In genomic region chr6:167237438-167237837, GRCh38 we compare ENCODE assay signal across 26 cellular contexts. TPM values are rescaled to one million over a fixed set of nuclear protein-coding genes. Genes with fewer than 3 reads are reported as not detected.
DNase-seq lines count a peak whose midpoint lies in the region; ATAC-seq and TF ChIP-seq lines count a peak whose summit lies in the region.
"Had no signal": no experiment of that assay in that cellular context is flagged by ENCODE, and none has a peak within 500 bp of the region (broad histone marks: within the 10 kb centered on the region; RNA-seq: fewer than 3 reads in every experiment).

No MANE protein-coding gene starts in this region.

- peak overlapping the region in 4 of 5 experiments; percentile 50 to 96 (median 84) for H3K27ac Mint-ChIP-seq in brain
- H3K27ac Mint-ChIP-seq in type B pancreatic cell, result no peak overlapping the region
- H3K27ac Mint-ChIP-seq: CD4-positive, alpha-beta T cell had no signal

- H3K36me3 ChIP-seq in HUES48 (ENCODE audit: control insufficient read depth, insufficient read depth, low read length) (peaks cover 58% of the 10 kb centered on the region), mesodermal cell (ENCODE audit: control insufficient read depth, insufficient read depth, low read length) (no peaks in the 10 kb centered on the region), osteoblast (ENCODE audit: insufficient read depth, low read length) (no peaks in the 10 kb centered on the region)

- no peaks in the 10 kb centered on the region for H4K20me1 ChIP-seq in osteoblast (ENCODE audit: insufficient read depth, low read length)

- ATAC-seq in GM21381 (IDR thresholded peaks at IDR 0.05; ENCODE audit: unreplicated experiment), result no peak
- ATAC-seq: PC-3 had no signal

- peaks cover 68% of the 10 kb centered on the region for H3K4me1 Mint-ChIP-seq in brain
- H3K4me1 Mint-ChIP-seq in type B pancreatic cell (ENCODE audit: unreplicated experiment), result peaks cover 49% of the 10 kb centered on the region

- H3K27ac ChIP-seq in HUES48 (ENCODE audit: low read depth, low read length) (peak overlapping the region; percentile 7), mesodermal cell (ENCODE audit: low read depth, low read length, severe bottlenecking) (peak overlapping the region; percentile 3), osteoblast (ENCODE audit: low read depth, low read length) (no peak overlapping the region)

- H3K27me3 ChIP-seq in HUES48 (ENCODE audit: control insufficient read depth, insufficient read depth, low read length) (no peaks in the 10 kb centered on the region), osteoblast (ENCODE audit: insufficient read depth, low read length) (no peaks in the 10 kb centered on the region)

- no peaks in the 10 kb centered on the region for H3K27me3 Mint-ChIP-seq in brain
- H3K27me3 Mint-ChIP-seq in type B pancreatic cell, result peaks cover 32% of the 10 kb centered on the region

- no peak overlapping the region for H3K4me3 ChIP-seq in HUES48 (ENCODE audit: low read depth, low read length)
- H3K4me3 ChIP-seq in mesodermal cell (ENCODE audit: extremely low read depth, insufficient read depth, low read length, poor library complexity, severe bottlenecking), result no peak overlapping the region
- H3K4me3 ChIP-seq in osteoblast (ENCODE audit: insufficient read depth, low read length), result no peak overlapping the region
- H3K4me3 ChIP-seq: GM12878 had no signal

- H3K9me3 Mint-ChIP-seq in brain (no peaks in the 10 kb centered on the region), type B pancreatic cell (peaks cover 4% of the 10 kb centered on the region)
- H3K9me3 Mint-ChIP-seq: CD4-positive, alpha-beta T cell had no signal

- H3K4me1 ChIP-seq in HUES48 (ENCODE audit: control insufficient read depth, insufficient read depth, low read length), result peaks cover 59% of the 10 kb centered on the region
- H3K4me1 ChIP-seq in mesodermal cell (ENCODE audit: control insufficient read depth, insufficient read depth, low read length, poor library complexity, severe bottlenecking), result peaks cover 18% of the 10 kb centered on the region
- H3K4me1 ChIP-seq in osteoblast (ENCODE audit: insufficient read depth, low read length), result no peaks in the 10 kb centered on the region

- no peak for TF ChIP-seq CTCF in brain (conservative IDR thresholded peaks at IDR 0.05)
- no peak for TF ChIP-seq CTCF in type B pancreatic cell (conservative IDR thresholded peaks at IDR 0.05)
- TF ChIP-seq CTCF in osteoblast (IDR thresholded peaks at IDR 0.05; ENCODE audit: extremely low read depth, low read depth, low read length), result no peak

- H3K36me3 Mint-ChIP-seq in brain (no peaks in the 10 kb centered on the region), type B pancreatic cell (no peaks in the 10 kb centered on the region)

- DNase-seq in type B pancreatic cell (ENCODE audit: extremely low spot score, unreplicated experiment) (no peak), osteoblast (ENCODE audit: insufficient read length, low spot score, missing footprints) (no peak), DMS53 (lab: John Stamatoyannopoulos, UW) (no peak)
- DNase-seq: CD4-positive, alpha-beta T cell; COR-L47; DMS 273 treated with DMSO at 0.1 percent for 48 hours; DND-41; H7; Karpas-422; MV-4-11; NCI-H1105 treated with DMSO at 0.1 percent for 48 hours; NCI-H1694; NCI-H2081 treated with DMSO at 0.1 percent for 48 hours; NCI-H2171 treated with DMSO at 0.1 percent for 48 hours; NCI-H526; PC-3; Right ventricle myocardium superior had no signal

- H2AFZ ChIP-seq in osteoblast (ENCODE audit: low read length), result no peak overlapping the region

- H3K79me2 ChIP-seq in osteoblast (ENCODE audit: insufficient read depth, low read length), result no peaks in the 10 kb centered on the region

- WGBS in mesodermal cell (ENCODE audit: insufficient coverage in 2 of 2), 2 experiments, result 75 to 93% methylated on average over 2 to 6 of the region's 10 CpGs

- H3K9me3 ChIP-seq in HUES48 (ENCODE audit: control insufficient read depth, insufficient read depth, low read length) (no peaks in the 10 kb centered on the region), mesodermal cell (ENCODE audit: control insufficient read depth, low read length) (no peaks in the 10 kb centered on the region), osteoblast (ENCODE audit: low read depth, low read length) (no peaks in the 10 kb centered on the region)

- H3K9ac ChIP-seq in HUES48 (ENCODE audit: low read depth, low read length), result no peak overlapping the region

- H3K4me3 Mint-ChIP-seq in brain (no peak overlapping the region), type B pancreatic cell (peak overlapping the region; percentile 42)
- H3K4me3 Mint-ChIP-seq: CD4-positive, alpha-beta T cell had no signal

- no peak overlapping the region for H3K4me2 ChIP-seq in osteoblast (ENCODE audit: insufficient read depth, low read length)

RNA-seq across cellular contexts. Expression of gene UNC93A, which starts 53.7 kb away (rescaled TPM):
- not detected for polyA plus RNA-seq in brain (ENCODE audit: insufficient read depth, low read depth, low replicate concordance)
- polyA plus RNA-seq in mesodermal cell (2013, experiment 1 of 2), result not detected
- polyA plus RNA-seq in mesodermal cell (2013, experiment 2 of 2), result not detected
- total RNA-seq in type B pancreatic cell (ENCODE audit: low replicate concordance), result 3.7 and 11.2 TPM in 2 replicates
- total RNA-seq in osteoblast, result not detected in 2 replicates
- total RNA-seq: CD4-positive, alpha-beta T cell; GM12878; M059J; PC-3; Right ventricle myocardium superior; RPMI7951; SK-MEL-5 had no signal
- polyA plus RNA-seq: BJ had no signal
